41 cellular contexts compared by ENCODE assay signal in genomic region chr16:23716484-23716883, GRCh38. TPM values are rescaled to one million over a fixed set of nuclear protein-coding genes. Genes with fewer than 3 reads are reported as not detected.
"Had no signal": no experiment of that assay in that cellular context is flagged by ENCODE, and none has a peak within 500 bp of the region (broad histone marks: within the 10 kb centered on the region; RNA-seq: fewer than 3 reads in every experiment).

No MANE protein-coding gene starts in this region.

- H3K36me3 ChIP-seq: adrenal gland, ascending aorta, brain microvascular endothelial cell, breast epithelium, cardiac muscle cell had no signal

- H3K27me3 ChIP-seq: ascending aorta, body of pancreas had no signal

- H3K27ac ChIP-seq: adrenal gland, ascending aorta, body of pancreas, brain microvascular endothelial cell, breast epithelium, cardiac muscle cell had no signal

- DNase-seq: activated effector memory CD4-positive, alpha-beta T cell treated with anti-CD3 and anti-CD28 coated beads, Interleukin-2, amount 50 U/mL, for 16 hours; activated effector memory CD4-positive, alpha-beta T cell treated with Interleukin-2 at 50 U/mL for 16 hours; activated gamma-delta T cell; activated gamma-delta T cell treated with Interleukin-2 at 50 U/mL for 16 hours; activated naive CD4-positive, alpha-beta T cell; activated naive CD4-positive, alpha-beta T cell treated with anti-CD3 and anti-CD28 coated beads for 36 hours; activated naive CD4-positive, alpha-beta T cell treated with anti-CD3 and anti-CD28 coated beads, Interleukin-2, amount 10 ng/mL, durations not matched to agents 7 days and 5 days; activated naive CD4-positive, alpha-beta T cell treated with anti-CD3 and anti-CD28 coated beads, Interleukin-2, amount 50 U/mL, for 16 hours; activated naive CD4-positive, alpha-beta T cell treated with Interleukin-2 at 50 U/mL for 16 hours; activated naive CD8-positive, alpha-beta T cell treated with anti-CD3 and anti-CD28 coated beads for 36 hours; activated naive CD8-positive, alpha-beta T cell treated with anti-CD3 and anti-CD28 coated beads, Interleukin-2, amount 10 ng/mL, durations not matched to agents 7 days and 5 days; activated naive CD8-positive, alpha-beta T cell treated with anti-CD3 and anti-CD28 coated beads, Interleukin-2, amount 50 U/mL, for 24 hours; activated T-cell treated with anti-CD3 and anti-CD28 coated beads, Interleukin-2, amount 50 U/mL, for 1 hour; activated T-cell treated with anti-CD3 and anti-CD28 coated beads, Interleukin-2, amount 50 U/mL, for 24 hours; activated T-cell treated with anti-CD3 and anti-CD28 coated beads, Interleukin-2, amount 50 U/mL, for 4 hours; activated T-cell treated with anti-CD3 and anti-CD28 coated beads, Interleukin-2, amount 50 U/mL, for 48 hours; activated T-cell treated with anti-CD3 and anti-CD28 coated beads, Interleukin-2, amount 50 U/mL, for 72 hours; adrenal gland; amniotic stem cell; amygdala; anterior cingulate cortex; aorta; body of pancreas; brain microvascular endothelial cell; caudate nucleus; central memory CD4-positive, alpha-beta T cell; cerebellar nuclear complex had no signal

- H3K4me3 Mint-ChIP-seq: activated naive CD4-positive, alpha-beta T cell treated with anti-CD3 and anti-CD28 coated beads for 36 hours; activated naive CD4-positive, alpha-beta T cell treated with anti-CD3 and anti-CD28 coated beads, Interleukin-2, amount 10 ng/mL, durations not matched to agents 7 days and 5 days; activated naive CD4-positive, alpha-beta T cell treated with anti-CD3 and anti-CD28 coated beads, Interleukin-2, amount 50 U/mL, for 24 hours; activated naive CD8-positive, alpha-beta T cell; activated naive CD8-positive, alpha-beta T cell treated with anti-CD3 and anti-CD28 coated beads for 36 hours; activated naive CD8-positive, alpha-beta T cell treated with anti-CD3 and anti-CD28 coated beads, Interleukin-2, amount 10 ng/mL, durations not matched to agents 7 days and 5 days; activated naive CD8-positive, alpha-beta T cell treated with anti-CD3 and anti-CD28 coated beads, Interleukin-2, amount 50 U/mL, for 24 hours; activated T-cell treated with anti-CD3 and anti-CD28 coated beads, Interleukin-2, amount 50 U/mL, for 24 hours; activated T-cell treated with anti-CD3 and anti-CD28 coated beads, Interleukin-2, amount 50 U/mL, for 4 hours; activated T-cell treated with anti-CD3 and anti-CD28 coated beads, Interleukin-2, amount 50 U/mL, for 72 hours; activated T-helper 1 cell treated with anti-CD3 and anti-CD28 coated beads, Interleukin-12 subunit alpha, Interleukin-12 subunit beta, Interleukin-2, Interleukin-4 antibody, amounts not matched to agents 30 ng/mL and 10 ng/mL and 1 ng/mL, durations not matched to agents 14 hours and 24 hours and 36 hours; activated T-helper 17 cell treated with anti-CD3 and anti-CD28 coated beads, Interleukin-2, amount 50 U/mL, for 72 hours; brain; central memory CD8-positive, alpha-beta T cell had no signal

- H3K9me3 Mint-ChIP-seq: activated naive CD4-positive, alpha-beta T cell treated with anti-CD3 and anti-CD28 coated beads for 36 hours; activated naive CD4-positive, alpha-beta T cell treated with anti-CD3 and anti-CD28 coated beads, Interleukin-2, amount 50 U/mL, for 72 hours; activated naive CD8-positive, alpha-beta T cell treated with anti-CD3 and anti-CD28 coated beads, Interleukin-2, amount 10 ng/mL, durations not matched to agents 7 days and 5 days; activated naive CD8-positive, alpha-beta T cell treated with anti-CD3 and anti-CD28 coated beads, Interleukin-2, amount 50 U/mL, for 24 hours; activated T-cell treated with anti-CD3 and anti-CD28 coated beads, Interleukin-2, amount 50 U/mL, for 24 hours; activated T-cell treated with anti-CD3 and anti-CD28 coated beads, Interleukin-2, amount 50 U/mL, for 4 hours; activated T-cell treated with anti-CD3 and anti-CD28 coated beads, Interleukin-2, amount 50 U/mL, for 72 hours; activated T-helper 1 cell treated with anti-CD3 and anti-CD28 coated beads, Interleukin-12 subunit alpha, Interleukin-12 subunit beta, Interleukin-2, Interleukin-4 antibody, amounts not matched to agents 30 ng/mL and 10 ng/mL and 1 ng/mL, durations not matched to agents 14 hours and 24 hours and 36 hours; activated T-helper 2 cell treated with anti-CD3 and anti-CD28 coated beads, Interferon-gamma antibody, Interleukin-2, Interleukin-4, amounts not matched to agents 10 μg/mL and 5 μg/mL and 100 μg/mL, durations not matched to agents 14 hours and 24 hours and 36 hours; central memory CD8-positive, alpha-beta T cell had no signal

- H3K9me3 ChIP-seq: adrenal gland, ascending aorta, body of pancreas, breast epithelium had no signal

- H3K4me1 Mint-ChIP-seq: activated naive CD4-positive, alpha-beta T cell treated with anti-CD3 and anti-CD28 coated beads, Interleukin-2, amount 10 ng/mL, durations not matched to agents 7 days and 5 days; activated naive CD4-positive, alpha-beta T cell treated with anti-CD3 and anti-CD28 coated beads, Interleukin-2, amount 50 U/mL, for 24 hours; activated naive CD8-positive, alpha-beta T cell treated with anti-CD3 and anti-CD28 coated beads for 36 hours; activated naive CD8-positive, alpha-beta T cell treated with anti-CD3 and anti-CD28 coated beads, Interleukin-2, amount 50 U/mL, for 24 hours; activated T-helper 17 cell treated with anti-CD3 and anti-CD28 coated beads, Interleukin-2, amount 50 U/mL, for 72 hours; brain; central memory CD8-positive, alpha-beta T cell had no signal

- FAIRE-seq: bronchial epithelial cell had no signal

- H3K4me1 ChIP-seq: adrenal gland, ascending aorta, body of pancreas, breast epithelium had no signal

- ATAC-seq: activated naive CD4-positive, alpha-beta T cell treated with anti-CD3 and anti-CD28 coated beads, Interleukin-2, amount 50 U/mL, for 72 hours; activated naive CD8-positive, alpha-beta T cell treated with anti-CD3 and anti-CD28 coated beads, Interleukin-2, amount 50 U/mL, for 24 hours; activated T-cell treated with anti-CD3 and anti-CD28 coated beads, Interleukin-2, amount 50 U/mL, for 4 hours; activated T-cell treated with anti-CD3 and anti-CD28 coated beads, Interleukin-2, amount 50 U/mL, for 72 hours; activated T-helper 17 cell treated with anti-CD3 and anti-CD28 coated beads, Interleukin-2, amount 50 U/mL, for 72 hours; body of pancreas had no signal

- H3K36me3 Mint-ChIP-seq: activated naive CD4-positive, alpha-beta T cell treated with anti-CD3 and anti-CD28 coated beads, Interleukin-2, amount 50 U/mL, for 72 hours; activated naive CD8-positive, alpha-beta T cell; activated naive CD8-positive, alpha-beta T cell treated with anti-CD3 and anti-CD28 coated beads for 36 hours; brain had no signal

- H3K27ac Mint-ChIP-seq: activated naive CD4-positive, alpha-beta T cell treated with anti-CD3 and anti-CD28 coated beads for 36 hours; activated naive CD4-positive, alpha-beta T cell treated with anti-CD3 and anti-CD28 coated beads, Interleukin-2, amount 10 ng/mL, durations not matched to agents 7 days and 5 days; activated naive CD4-positive, alpha-beta T cell treated with anti-CD3 and anti-CD28 coated beads, Interleukin-2, amount 50 U/mL, for 24 hours; activated naive CD4-positive, alpha-beta T cell treated with anti-CD3 and anti-CD28 coated beads, Interleukin-2, amount 50 U/mL, for 72 hours; activated naive CD8-positive, alpha-beta T cell; activated naive CD8-positive, alpha-beta T cell treated with anti-CD3 and anti-CD28 coated beads for 36 hours; activated naive CD8-positive, alpha-beta T cell treated with anti-CD3 and anti-CD28 coated beads, Interleukin-2, amount 10 ng/mL, durations not matched to agents 7 days and 5 days; activated naive CD8-positive, alpha-beta T cell treated with anti-CD3 and anti-CD28 coated beads, Interleukin-2, amount 50 U/mL, for 24 hours; activated T-cell treated with anti-CD3 and anti-CD28 coated beads, Interleukin-2, amount 50 U/mL, for 24 hours; activated T-cell treated with anti-CD3 and anti-CD28 coated beads, Interleukin-2, amount 50 U/mL, for 72 hours; activated T-helper 1 cell treated with anti-CD3 and anti-CD28 coated beads, Interleukin-12 subunit alpha, Interleukin-12 subunit beta, Interleukin-2, Interleukin-4 antibody, amounts not matched to agents 30 ng/mL and 10 ng/mL and 1 ng/mL, durations not matched to agents 14 hours and 24 hours and 36 hours; activated T-helper 17 cell treated with anti-CD3 and anti-CD28 coated beads, Interleukin-2, amount 50 U/mL, for 72 hours; activated T-helper 2 cell treated with anti-CD3 and anti-CD28 coated beads, Interferon-gamma antibody, Interleukin-2, Interleukin-4, amounts not matched to agents 10 μg/mL and 5 μg/mL and 100 μg/mL, durations not matched to agents 14 hours and 24 hours and 36 hours; brain had no signal

- H3K4me3 ChIP-seq: adrenal gland, ascending aorta, body of pancreas, breast epithelium, cardiac muscle cell had no signal

RNA-seq across cellular contexts. Expression of gene ERN2, which starts 3.5 kb away (rescaled TPM):
- total RNA-seq: activated naive CD4-positive, alpha-beta T cell treated with anti-CD3 and anti-CD28 coated beads for 36 hours; activated naive CD4-positive, alpha-beta T cell treated with anti-CD3 and anti-CD28 coated beads, Interleukin-2, amount 50 U/mL, for 72 hours; activated naive CD8-positive, alpha-beta T cell treated with anti-CD3 and anti-CD28 coated beads for 36 hours; activated naive CD8-positive, alpha-beta T cell treated with anti-CD3 and anti-CD28 coated beads, Interleukin-2, amount 10 ng/mL, durations not matched to agents 7 days and 5 days; activated T-helper 1 cell treated with anti-CD3 and anti-CD28 coated beads, Interleukin-12 subunit alpha, Interleukin-12 subunit beta, Interleukin-2, Interleukin-4 antibody, amounts not matched to agents 30 ng/mL and 10 ng/mL and 1 ng/mL, durations not matched to agents 14 hours and 24 hours and 36 hours; activated T-helper 17 cell treated with anti-CD3 and anti-CD28 coated beads, Interleukin-2, amount 50 U/mL, for 72 hours; activated T-helper 2 cell treated with anti-CD3 and anti-CD28 coated beads, Interferon-gamma antibody, Interleukin-2, Interleukin-4, amounts not matched to agents 10 μg/mL and 5 μg/mL and 100 μg/mL, durations not matched to agents 14 hours and 24 hours and 36 hours; aorta; ascending aorta; cardiac septum; chondrocyte had no signal

RNA-seq across cellular contexts. Expression of gene CHP2, which starts 38.3 kb away (rescaled TPM):
- total RNA-seq: activated naive CD4-positive, alpha-beta T cell treated with anti-CD3 and anti-CD28 coated beads for 36 hours; activated naive CD4-positive, alpha-beta T cell treated with anti-CD3 and anti-CD28 coated beads, Interleukin-2, amount 50 U/mL, for 72 hours; activated naive CD8-positive, alpha-beta T cell treated with anti-CD3 and anti-CD28 coated beads for 36 hours; activated naive CD8-positive, alpha-beta T cell treated with anti-CD3 and anti-CD28 coated beads, Interleukin-2, amount 10 ng/mL, durations not matched to agents 7 days and 5 days; activated T-cell treated with anti-CD3 and anti-CD28 coated beads, Interleukin-2, amount 50 U/mL, for 4 hours; activated T-cell treated with anti-CD3 and anti-CD28 coated beads, Interleukin-2, amount 50 U/mL, for 72 hours; activated T-helper 1 cell treated with anti-CD3 and anti-CD28 coated beads, Interleukin-12 subunit alpha, Interleukin-12 subunit beta, Interleukin-2, Interleukin-4 antibody, amounts not matched to agents 30 ng/mL and 10 ng/mL and 1 ng/mL, durations not matched to agents 14 hours and 24 hours and 36 hours; activated T-helper 17 cell treated with anti-CD3 and anti-CD28 coated beads, Interleukin-2, amount 50 U/mL, for 72 hours; activated T-helper 2 cell treated with anti-CD3 and anti-CD28 coated beads, Interferon-gamma antibody, Interleukin-2, Interleukin-4, amounts not matched to agents 10 μg/mL and 5 μg/mL and 100 μg/mL, durations not matched to agents 14 hours and 24 hours and 36 hours; ascending aorta; body of pancreas; cardiac muscle cell; cardiac septum; chondrocyte had no signal
- polyA plus RNA-seq: cardiac muscle cell had no signal
